ENCODE assay signal across 2 cellular contexts in the genomic region with DNA sequence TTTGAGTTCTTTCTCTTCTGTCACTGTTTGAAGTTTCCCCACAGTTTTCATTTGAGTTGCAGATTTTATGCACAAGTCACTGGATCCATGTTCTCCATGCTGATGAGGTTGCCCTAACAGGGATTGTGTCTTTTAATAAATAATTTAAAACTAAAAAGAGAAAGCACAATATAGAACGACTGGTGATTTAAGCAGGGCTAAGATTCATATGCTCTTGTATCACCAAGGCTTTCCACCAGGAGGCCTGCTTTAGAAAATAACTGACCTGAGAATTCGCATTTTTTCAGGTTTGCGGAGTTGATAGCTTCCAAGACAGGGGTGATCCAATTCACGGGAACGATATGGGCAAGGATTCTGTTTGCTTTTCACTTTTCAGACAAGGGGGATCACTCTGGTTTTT.
TF ChIP-seq lines count a peak whose summit lies in the region.

No MANE protein-coding gene starts in this region.

TF ChIP-seq in A549, 52 proteins besides CTCF, POLR2A, EP300 and RAD21:
- TF ChIP-seq CBX2 (IDR thresholded peaks at IDR 0.05; ENCODE audit: borderline replicate concordance, low read depth): no peak
- 0 out of 3 replicates have a peak, but pooled peaks have one; percentile 12 for TF ChIP-seq SMC3 (IDR thresholded peaks at IDR 0.05)
TF ChIP-seq in A549: peak in this region for 1.

TF ChIP-seq in HCT116, 20 proteins besides CTCF, POLR2A, EP300 and RAD21:
- TF ChIP-seq ELF1 (IDR thresholded peaks at IDR 0.05; ENCODE audit: borderline replicate concordance, low read depth) (no peak), SRF (IDR thresholded peaks at IDR 0.05; ENCODE audit: low read depth) (no peak)
- TF ChIP-seq, protein P1, sequence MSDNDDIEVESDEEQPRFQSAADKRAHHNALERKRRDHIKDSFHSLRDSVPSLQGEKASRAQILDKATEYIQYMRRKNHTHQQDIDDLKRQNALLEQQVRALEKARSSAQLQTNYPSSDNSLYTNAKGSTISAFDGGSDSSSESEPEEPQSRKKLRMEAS (IDR thresholded peaks at IDR 0.05): no peak
